Comparison of ENCODE assay signal across 22 cellular contexts in the genomic region with DNA sequence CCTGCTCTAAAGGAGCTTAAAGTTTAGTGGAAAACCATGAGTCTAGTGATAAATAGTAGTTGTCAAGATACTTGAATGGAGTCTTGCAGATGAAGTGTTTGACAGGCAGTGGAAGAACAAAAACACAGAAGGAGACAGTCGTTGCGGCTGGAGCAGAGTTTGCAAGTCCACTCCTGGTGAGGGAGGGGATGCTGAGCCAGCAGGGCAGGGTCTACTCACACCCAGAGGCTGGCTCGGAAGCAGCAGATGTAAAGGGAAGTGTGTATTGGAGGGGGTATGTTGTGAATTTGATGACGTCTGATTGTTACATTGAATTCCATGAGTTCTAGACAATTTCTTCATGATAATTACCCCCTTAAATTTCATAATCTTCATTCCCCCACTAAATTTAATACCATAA.
DNase-seq lines count a peak whose midpoint lies in the region; ATAC-seq and TF ChIP-seq lines count a peak whose summit lies in the region.
"Had no signal": no experiment of that assay in that cellular context is flagged by ENCODE, and none has a peak within 500 bp of the region (broad histone marks: within the 10 kb centered on the region; RNA-seq: fewer than 3 reads in every experiment).

No MANE protein-coding gene starts in this region.

- peak overlapping the region; percentile 23 for H3K4me2 ChIP-seq in neural progenitor cell
- H3K4me2 ChIP-seq: A549; BLaER1 treated with 17β-estradiol and CSF1 and Interleukin-3, amounts not matched to agents 10 nM and 100 nM had no signal

- H3F3A ChIP-seq in neural progenitor cell (ENCODE audit: low read depth): peaks cover 23% of the 10 kb centered on the region

- H3K4me1 Mint-ChIP-seq in activated T-cell treated with anti-CD3 and anti-CD28 coated beads, Interleukin-2, amount 50 U/mL, for 24 hours (ENCODE audit: low read depth): peaks cover 14% of the 10 kb centered on the region
- H3K4me1 Mint-ChIP-seq in activated T-cell treated with anti-CD3 and anti-CD28 coated beads, Interleukin-2, amount 50 U/mL, for 72 hours (ENCODE audit: low read depth): peaks cover 30% of the 10 kb centered on the region
- peaks cover 26% of the 10 kb centered on the region for H3K4me1 Mint-ChIP-seq in glutamatergic neuron (ENCODE audit: low read depth, unreplicated experiment)
- peaks cover 20% of the 10 kb centered on the region for H3K4me1 Mint-ChIP-seq in neural progenitor cell

- H3K9ac ChIP-seq in neural progenitor cell: no peak overlapping the region
- H3K9ac ChIP-seq: BLaER1 treated with 17β-estradiol and CSF1 and Interleukin-3, amounts not matched to agents 10 nM and 100 nM; GM23248 had no signal

- no peaks in the 10 kb centered on the region for H3K9me3 Mint-ChIP-seq in activated T-cell treated with anti-CD3 and anti-CD28 coated beads, Interleukin-2, amount 50 U/mL, for 24 hours
- no peaks in the 10 kb centered on the region for H3K9me3 Mint-ChIP-seq in activated T-cell treated with anti-CD3 and anti-CD28 coated beads, Interleukin-2, amount 50 U/mL, for 72 hours
- H3K9me3 Mint-ChIP-seq in glutamatergic neuron (ENCODE audit: unreplicated experiment) (peaks cover under 1% of the 10 kb centered on the region), neural progenitor cell (no peaks in the 10 kb centered on the region)
- H3K9me3 Mint-ChIP-seq: CD8-positive, alpha-beta T cell had no signal

- TF ChIP-seq POLR2A in prostate gland (IDR thresholded peaks at IDR 0.05): no peak

- no peaks in the 10 kb centered on the region for H3K9me3 ChIP-seq in neural progenitor cell (ENCODE audit: low read depth)
- no peaks in the 10 kb centered on the region for H3K9me3 ChIP-seq in prostate gland
- H3K9me3 ChIP-seq: A549; BLaER1 treated with 17β-estradiol and CSF1 and Interleukin-3, amounts not matched to agents 10 nM and 100 nM had no signal

- H3K27ac ChIP-seq in neural progenitor cell (peak overlapping the region; percentile 9), prostate gland (no peak overlapping the region)
- H3K27ac ChIP-seq: A549; BLaER1 treated with 17β-estradiol and CSF1 and Interleukin-3, amounts not matched to agents 10 nM and 100 nM; GM23248 had no signal

- no peak overlapping the region for H2AFZ ChIP-seq in neural progenitor cell (replicated peaks)
- H2AFZ ChIP-seq: GM23248 had no signal

- WGBS in prostate gland: 69% methylated on average over 4 of the region's 4 CpGs

- ATAC-seq in activated T-cell treated with anti-CD3 and anti-CD28 coated beads, Interleukin-2, amount 50 U/mL, for 72 hours (replicated peaks in 1 of 2): no peak
- ATAC-seq: A549; CD8-positive, alpha-beta T cell; GM12878; HepG2; Right ventricle myocardium inferior had no signal

- H3K36me3 ChIP-seq in neural progenitor cell (no peaks in the 10 kb centered on the region), prostate gland (no peaks in the 10 kb centered on the region)

- no peak for DNase-seq in activated T-cell treated with anti-CD3 and anti-CD28 coated beads, Interleukin-2, amount 50 U/mL, for 24 hours
- DNase-seq in activated T-cell treated with anti-CD3 and anti-CD28 coated beads, Interleukin-2, amount 50 U/mL, for 72 hours: no peak
- peak; percentile 19 for DNase-seq in NCI-H2227 treated with DMSO at 0.1 percent for 48 hours (lab: John Stamatoyannopoulos, UW)
- no peak for DNase-seq in glutamatergic neuron
- peak; percentile 44 for DNase-seq in neural progenitor cell (ENCODE audit: low spot score)
- no peak for DNase-seq in Kasumi-1 (lab: John Stamatoyannopoulos, UW)
- no peak for DNase-seq in NCI-H748 (lab: John Stamatoyannopoulos, UW; ENCODE audit: unreplicated experiment)
- DNase-seq in prostate gland (ENCODE audit: low spot score): no peak
- DNase-seq: Calu3; CD8-positive, alpha-beta T cell; GF-D8; GM23248; KBM-7; NCI-H1105 treated with DMSO at 0.1 percent for 48 hours; NCI-H1694 treated with DMSO at 0.1 percent for 48 hours; NCI-H2107; NCI-H748 treated with DMSO at 0.1 percent for 48 hours had no signal

- peak overlapping the region; percentile 1 for H3K27ac Mint-ChIP-seq in activated T-cell treated with anti-CD3 and anti-CD28 coated beads, Interleukin-2, amount 50 U/mL, for 24 hours
- no peak overlapping the region for H3K27ac Mint-ChIP-seq in activated T-cell treated with anti-CD3 and anti-CD28 coated beads, Interleukin-2, amount 50 U/mL, for 72 hours
- H3K27ac Mint-ChIP-seq in glutamatergic neuron (ENCODE audit: unreplicated experiment) (peak overlapping the region; percentile 12), neural progenitor cell (no peak overlapping the region)
- H3K27ac Mint-ChIP-seq: CD8-positive, alpha-beta T cell had no signal

- H3K4me3 ChIP-seq in neural progenitor cell (no peak overlapping the region), prostate gland (no peak overlapping the region)
- H3K4me3 ChIP-seq: A549; BLaER1 treated with 17β-estradiol and CSF1 and Interleukin-3, amounts not matched to agents 10 nM and 100 nM; GM12878; GM23248 had no signal

- intact Hi-C loops in prostate gland (cut with DNase I): no loop called here

- H4K20me1 ChIP-seq in neural progenitor cell (ENCODE audit: low read depth): peaks cover 4% of the 10 kb centered on the region

- TF ChIP-seq CTCF in glutamatergic neuron (IDR thresholded peaks at IDR 0.05; ENCODE audit: partially characterized antibody, unreplicated experiment) (no peak), neural progenitor cell (IDR thresholded peaks at IDR 0.05) (no peak), prostate gland (IDR thresholded peaks at IDR 0.05) (no peak)

- no peak overlapping the region for H3K4me3 Mint-ChIP-seq in activated T-cell treated with anti-CD3 and anti-CD28 coated beads, Interleukin-2, amount 50 U/mL, for 24 hours
- H3K4me3 Mint-ChIP-seq in activated T-cell treated with anti-CD3 and anti-CD28 coated beads, Interleukin-2, amount 50 U/mL, for 72 hours: no peak overlapping the region
- no peak overlapping the region for H3K4me3 Mint-ChIP-seq in glutamatergic neuron (ENCODE audit: unreplicated experiment)
- no peak overlapping the region for H3K4me3 Mint-ChIP-seq in neural progenitor cell
- H3K4me3 Mint-ChIP-seq: CD8-positive, alpha-beta T cell had no signal

- H3K36me3 Mint-ChIP-seq in activated T-cell treated with anti-CD3 and anti-CD28 coated beads, Interleukin-2, amount 50 U/mL, for 24 hours (ENCODE audit: low read depth): peaks cover 86% of the 10 kb centered on the region
- peaks cover 12 to 52% of the 10 kb centered on the region in 2 donors for H3K36me3 Mint-ChIP-seq in activated T-cell treated with anti-CD3 and anti-CD28 coated beads, Interleukin-2, amount 50 U/mL, for 72 hours (ENCODE audit: insufficient read depth in 2 of 2)
- H3K36me3 Mint-ChIP-seq in glutamatergic neuron (ENCODE audit: unreplicated experiment) (no peaks in the 10 kb centered on the region), neural progenitor cell (peaks cover 5% of the 10 kb centered on the region)

- no peaks in the 10 kb centered on the region for H3K27me3 Mint-ChIP-seq in activated T-cell treated with anti-CD3 and anti-CD28 coated beads, Interleukin-2, amount 50 U/mL, for 24 hours
- H3K27me3 Mint-ChIP-seq in activated T-cell treated with anti-CD3 and anti-CD28 coated beads, Interleukin-2, amount 50 U/mL, for 72 hours (ENCODE audit: low read depth): no peaks in the 10 kb centered on the region
- peaks cover 2% of the 10 kb centered on the region for H3K27me3 Mint-ChIP-seq in glutamatergic neuron (ENCODE audit: unreplicated experiment)
- H3K27me3 Mint-ChIP-seq in neural progenitor cell (ENCODE audit: insufficient read depth, low read depth): no peaks in the 10 kb centered on the region

- H3K27me3 ChIP-seq in neural progenitor cell (no peaks in the 10 kb centered on the region), prostate gland (replicated peaks; ENCODE audit: insufficient read depth) (no peaks in the 10 kb centered on the region)
- H3K27me3 ChIP-seq: BLaER1 treated with 17β-estradiol and CSF1 and Interleukin-3, amounts not matched to agents 10 nM and 100 nM had no signal

- H3K4me1 ChIP-seq in neural progenitor cell (peaks cover 18% of the 10 kb centered on the region), prostate gland (replicated peaks) (no peaks in the 10 kb centered on the region)
- H3K4me1 ChIP-seq: A549 had no signal

- H3K79me2 ChIP-seq in neural progenitor cell (ENCODE audit: low read depth): no peaks in the 10 kb centered on the region

Comparison
In these comparisons a context has a peak if more than half of its experiments do, and no peak if none do; other contexts are left out.
1. H3K27ac Mint-ChIP-seq: peak in activated T-cell treated with anti-CD3 and anti-CD28 coated beads, Interleukin-2, amount 50 U/mL, for 24 hours (single experiment) and glutamatergic neuron (single experiment); none in activated T-cell treated with anti-CD3 and anti-CD28 coated beads, Interleukin-2, amount 50 U/mL, for 72 hours (single experiment) and neural progenitor cell (single experiment).
2. DNase-seq: peak in NCI-H2227 treated with DMSO at 0.1 percent for 48 hours (single experiment) and neural progenitor cell (single experiment); none in activated T-cell treated with anti-CD3 and anti-CD28 coated beads, Interleukin-2, amount 50 U/mL, for 24 hours (single experiment), activated T-cell treated with anti-CD3 and anti-CD28 coated beads, Interleukin-2, amount 50 U/mL, for 72 hours (0 of 2), glutamatergic neuron (single experiment), Kasumi-1 (0 of 2), NCI-H748 (single experiment) and prostate gland (single experiment).